8 cellular contexts compared by ENCODE assay signal in the genomic region with DNA sequence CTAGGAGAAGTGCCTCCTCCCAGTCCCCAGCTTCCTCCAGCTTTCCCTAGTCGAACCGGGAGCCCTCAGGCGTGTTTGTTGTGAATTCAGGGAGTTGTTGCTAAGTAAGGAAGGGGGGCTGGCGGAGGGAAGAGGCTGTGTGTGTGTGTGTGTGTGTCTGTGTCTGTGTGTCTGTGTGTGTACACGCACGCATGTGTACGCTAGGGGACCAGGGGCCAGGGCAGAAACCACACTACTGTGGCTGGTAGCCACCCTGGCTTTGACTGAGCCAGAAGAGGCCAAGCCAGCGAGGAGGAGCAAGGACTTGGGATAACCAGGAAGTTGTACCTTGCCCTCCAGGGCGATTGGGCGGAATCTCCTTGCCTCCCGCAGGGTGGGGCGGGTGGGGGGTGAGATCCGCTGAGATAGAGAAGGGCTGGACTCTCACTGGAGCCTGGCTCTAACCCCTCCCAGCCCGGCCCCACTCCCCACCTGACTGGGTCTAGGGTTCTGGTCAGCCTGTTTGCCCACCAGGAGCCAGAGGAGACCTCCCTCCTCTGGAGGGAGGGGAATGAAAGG. TPM values are rescaled to one million over a fixed set of nuclear protein-coding genes. Genes with fewer than 3 reads are reported as not detected.
DNase-seq lines count a peak whose midpoint lies in the region; ATAC-seq, FAIRE-seq and TF ChIP-seq lines count a peak whose summit lies in the region.

No MANE protein-coding gene starts in this region.

- H3K79me2 ChIP-seq in osteoblast (ENCODE audit: insufficient read depth, low read length), result peaks cover 95% of the 10 kb centered on the region

- peak; percentile 5 for ATAC-seq in activated CD8-positive, alpha-beta T cell treated with anti-CD3 and anti-CD28 coated beads for 36 hours
- ATAC-seq in HG02798 (IDR thresholded peaks at IDR 0.05; ENCODE audit: poor library complexity, unreplicated experiment), result no peak
- no peak for ATAC-seq in HG03378 (IDR thresholded peaks at IDR 0.05; ENCODE audit: unreplicated experiment)

- H3K27ac Mint-ChIP-seq in CD14-positive monocyte (peak overlapping the region; percentile 81 to 93 (median 89)), IgD-negative memory B cell (peak overlapping the region; percentile 93 to 99 (median 98))
- H3K27ac Mint-ChIP-seq in activated CD8-positive, alpha-beta T cell treated with anti-CD3 and anti-CD28 coated beads for 36 hours, result peak overlapping the region; percentile 99

- H3K36me3 ChIP-seq in osteoblast (ENCODE audit: insufficient read depth, low read length), result no peaks in the 10 kb centered on the region

- POLR2A ChIA-PET in activated CD8-positive, alpha-beta T cell treated with anti-CD3 and anti-CD28 coated beads for 36 hours (lab: Charles Lee), result no interaction called here

- H3K27me3 Mint-ChIP-seq in CD14-positive monocyte (ENCODE audit: low read depth in 3 of 3) (peaks cover 0 to 17% (median 6%) of the 10 kb centered on the region in 3 donors), IgD-negative memory B cell (no peaks in the 10 kb centered on the region)
- no peaks in the 10 kb centered on the region for H3K27me3 Mint-ChIP-seq in activated CD8-positive, alpha-beta T cell treated with anti-CD3 and anti-CD28 coated beads for 36 hours

- no peak for FAIRE-seq in D721Med (lab: Jason Lieb, UNC)

- peak overlapping the region; percentile 99 for H3K27ac ChIP-seq in osteoblast (ENCODE audit: low read depth, low read length)

- H3K36me3 Mint-ChIP-seq in CD14-positive monocyte (peaks cover 16 to 18% of the 10 kb centered on the region in 2 donors), IgD-negative memory B cell (no peaks in the 10 kb centered on the region)
- peaks cover 10% of the 10 kb centered on the region for H3K36me3 Mint-ChIP-seq in activated CD8-positive, alpha-beta T cell treated with anti-CD3 and anti-CD28 coated beads for 36 hours (ENCODE audit: low read depth)

- peaks cover 0 to 2% (median 0%) of the 10 kb centered on the region in 7 donors for H3K9me3 Mint-ChIP-seq in CD14-positive monocyte
- H3K9me3 Mint-ChIP-seq in IgD-negative memory B cell, result no peaks in the 10 kb centered on the region
- no peaks in the 10 kb centered on the region for H3K9me3 Mint-ChIP-seq in activated CD8-positive, alpha-beta T cell treated with anti-CD3 and anti-CD28 coated beads for 36 hours

- H3K4me1 Mint-ChIP-seq in CD14-positive monocyte (peaks cover 93% of the 10 kb centered on the region), IgD-negative memory B cell (peaks cover 46 to 52% (median 51%) of the 10 kb centered on the region in 3 donors)
- peaks cover 76% of the 10 kb centered on the region for H3K4me1 Mint-ChIP-seq in activated CD8-positive, alpha-beta T cell treated with anti-CD3 and anti-CD28 coated beads for 36 hours (ENCODE audit: low read depth)

- H3K4me2 ChIP-seq in osteoblast (ENCODE audit: insufficient read depth, low read length), result peak overlapping the region; percentile 76

- H3K27me3 ChIP-seq in osteoblast (ENCODE audit: insufficient read depth, low read length), result no peaks in the 10 kb centered on the region

- H4K20me1 ChIP-seq in osteoblast (ENCODE audit: insufficient read depth, low read length), result peaks cover 38% of the 10 kb centered on the region

- intact Hi-C loops in CD14-positive monocyte (cut with micrococcal nuclease), result no loop called here
- intact Hi-C loops in activated CD8-positive, alpha-beta T cell treated with anti-CD3 and anti-CD28 coated beads for 36 hours (cut with micrococcal nuclease), result no loop called here

- CTCF ChIA-PET in activated CD8-positive, alpha-beta T cell treated with anti-CD3 and anti-CD28 coated beads for 36 hours (lab: Charles Lee), result no interaction called here

- no peak for TF ChIP-seq CTCF in CD14-positive monocyte (IDR thresholded peaks at IDR 0.05)
- TF ChIP-seq CTCF in activated CD8-positive, alpha-beta T cell treated with anti-CD3 and anti-CD28 coated beads for 36 hours (IDR thresholded peaks at IDR 0.05), result no peak
- TF ChIP-seq CTCF in fibroblast of the aortic adventitia (IDR thresholded peaks at IDR 0.05; ENCODE audit: insufficient read depth, low read length), result no peak
- no peak for TF ChIP-seq CTCF in osteoblast (IDR thresholded peaks at IDR 0.05; ENCODE audit: extremely low read depth, low read depth, low read length)
- no peak for TF ChIP-seq CTCF in D721Med (IDR thresholded peaks at IDR 0.05; ENCODE audit: insufficient read depth, missing control alignments)

- no peak overlapping the region for H2AFZ ChIP-seq in osteoblast (ENCODE audit: low read length)

- H3K4me1 ChIP-seq in osteoblast (ENCODE audit: insufficient read depth, low read length), result peaks cover 92% of the 10 kb centered on the region

- peak overlapping the region; percentile 59 to 72 for H3K4me3 Mint-ChIP-seq in CD14-positive monocyte
- peak overlapping the region; percentile 38 to 86 (median 74) for H3K4me3 Mint-ChIP-seq in IgD-negative memory B cell
- peak overlapping the region; percentile 93 for H3K4me3 Mint-ChIP-seq in activated CD8-positive, alpha-beta T cell treated with anti-CD3 and anti-CD28 coated beads for 36 hours

- H3K4me3 ChIP-seq in fibroblast of the aortic adventitia (ENCODE audit: low read depth, low read length) (peak overlapping the region; percentile 97), osteoblast (ENCODE audit: insufficient read depth, low read length) (peak overlapping the region; percentile 55)

- H3K9me3 ChIP-seq in osteoblast (ENCODE audit: low read depth, low read length), result no peaks in the 10 kb centered on the region

- DNase-seq in CD14-positive monocyte (ENCODE audit: low spot score), result no peak
- peak; percentile 73 for DNase-seq in activated CD8-positive, alpha-beta T cell treated with anti-CD3 and anti-CD28 coated beads for 36 hours
- DNase-seq in fibroblast of the aortic adventitia (ENCODE audit: low read depth), result peak; percentile 96
- DNase-seq in osteoblast (ENCODE audit: insufficient read length, low spot score, missing footprints), result peak; percentile 94
- DNase-seq in D721Med (ENCODE audit: insufficient read length, low spot score), result no peak

RNA-seq across cellular contexts. Expression of gene BCL9L, which starts 7.5 kb away (rescaled TPM):
- 1 to 10 TPM in 1 of 2 donors, under 1 TPM in 1; 0.11 to 1.8 TPM for polyA plus RNA-seq in CD14-positive monocyte
- polyA plus RNA-seq in IgD-negative memory B cell, result 2.8 TPM
- 10 to 100 TPM; 35.9 to 38.8 TPM for total RNA-seq in activated CD8-positive, alpha-beta T cell treated with anti-CD3 and anti-CD28 coated beads for 36 hours
- total RNA-seq in fibroblast of the aortic adventitia (ENCODE audit: low replicate concordance), result 17.7 and 19.5 TPM in 2 replicates
- 27.9 and 28.3 TPM in 2 replicates for total RNA-seq in osteoblast

RNA-seq across cellular contexts. Expression of gene CXCR5, which starts 34.5 kb away (rescaled TPM):
- polyA plus RNA-seq in CD14-positive monocyte (under 1 TPM; 0.08 to 0.09 TPM), IgD-negative memory B cell (93.4 TPM)
- under 1 TPM; 0.60 to 0.92 TPM for total RNA-seq in activated CD8-positive, alpha-beta T cell treated with anti-CD3 and anti-CD28 coated beads for 36 hours
- total RNA-seq in fibroblast of the aortic adventitia (ENCODE audit: low replicate concordance) (not detected in 2 replicates), osteoblast (not detected in 2 replicates)

RNA-seq across cellular contexts. Expression of gene UPK2, which starts 37.9 kb away (rescaled TPM):
- polyA plus RNA-seq in CD14-positive monocyte (not detected), IgD-negative memory B cell (not detected)
- total RNA-seq in activated CD8-positive, alpha-beta T cell treated with anti-CD3 and anti-CD28 coated beads for 36 hours, result 1 to 10 TPM; 1.5 to 2.2 TPM
- total RNA-seq in fibroblast of the aortic adventitia (ENCODE audit: low replicate concordance) (not detected in 2 replicates), osteoblast (not detected in 2 replicates)

RNA-seq across cellular contexts. Expression of gene FOXR1, which starts 53.4 kb away (rescaled TPM):
- polyA plus RNA-seq in CD14-positive monocyte (not detected), IgD-negative memory B cell (not detected)
- not detected for total RNA-seq in activated CD8-positive, alpha-beta T cell treated with anti-CD3 and anti-CD28 coated beads for 36 hours
- total RNA-seq in fibroblast of the aortic adventitia (ENCODE audit: low replicate concordance) (not detected in 2 replicates), osteoblast (not detected in 2 replicates)

Comparison
In these comparisons a context has a peak if more than half of its experiments do, and no peak if none do; other contexts are left out.
1. DNase-seq: peak in activated CD8-positive, alpha-beta T cell treated with anti-CD3 and anti-CD28 coated beads for 36 hours (single experiment), fibroblast of the aortic adventitia (single experiment) and osteoblast (single experiment); none in CD14-positive monocyte (single experiment) and D721Med (single experiment).
2. Peak in every context shown above with its lines, with median percentiles within 50 percentile points of each other: H3K27ac Mint-ChIP-seq and H3K4me3 Mint-ChIP-seq.